Comparison of ENCODE assay signal across 1 cellular context in genomic region chr2:45973426-45973825, GRCh38.
TF ChIP-seq lines count a peak whose summit lies in the region.

No MANE protein-coding gene starts in this region.

TF ChIP-seq in GM23338, 12 proteins besides CTCF, POLR2A, EP300 and RAD21 (continued from another document):
- TF ChIP-seq ZNF462 (CRISPR knock-in tag; IDR thresholded peaks at IDR 0.05) (no peak), ZNF114 (CRISPR knock-in tag; IDR thresholded peaks at IDR 0.05) (no peak), CREB1 (CRISPR knock-in tag; IDR thresholded peaks at IDR 0.05; ENCODE audit: low read depth) (no peak), JUNB (IDR thresholded peaks at IDR 0.05; ENCODE audit: unreplicated experiment) (no peak), NANOG (IDR thresholded peaks at IDR 0.05; ENCODE audit: borderline replicate concordance) (no peak), STAT1 (IDR thresholded peaks at IDR 0.05; ENCODE audit: unreplicated experiment) (no peak), EZH2 (IDR thresholded peaks at IDR 0.05; ENCODE audit: low read depth, unreplicated experiment) (no peak), ZNF331 (CRISPR knock-in tag; IDR thresholded peaks at IDR 0.05; ENCODE audit: low read depth) (no peak)
- TF ChIP-seq, protein P1, sequence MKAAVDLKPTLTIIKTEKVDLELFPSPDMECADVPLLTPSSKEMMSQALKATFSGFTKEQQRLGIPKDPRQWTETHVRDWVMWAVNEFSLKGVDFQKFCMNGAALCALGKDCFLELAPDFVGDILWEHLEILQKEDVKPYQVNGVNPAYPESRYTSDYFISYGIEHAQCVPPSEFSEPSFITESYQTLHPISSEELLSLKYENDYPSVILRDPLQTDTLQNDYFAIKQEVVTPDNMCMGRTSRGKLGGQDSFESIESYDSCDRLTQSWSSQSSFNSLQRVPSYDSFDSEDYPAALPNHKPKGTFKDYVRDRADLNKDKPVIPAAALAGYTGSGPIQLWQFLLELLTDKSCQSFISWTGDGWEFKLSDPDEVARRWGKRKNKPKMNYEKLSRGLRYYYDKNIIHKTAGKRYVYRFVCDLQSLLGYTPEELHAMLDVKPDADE (IDR thresholded peaks at IDR 0.05), result no peak
- TF ChIP-seq, protein P2, sequence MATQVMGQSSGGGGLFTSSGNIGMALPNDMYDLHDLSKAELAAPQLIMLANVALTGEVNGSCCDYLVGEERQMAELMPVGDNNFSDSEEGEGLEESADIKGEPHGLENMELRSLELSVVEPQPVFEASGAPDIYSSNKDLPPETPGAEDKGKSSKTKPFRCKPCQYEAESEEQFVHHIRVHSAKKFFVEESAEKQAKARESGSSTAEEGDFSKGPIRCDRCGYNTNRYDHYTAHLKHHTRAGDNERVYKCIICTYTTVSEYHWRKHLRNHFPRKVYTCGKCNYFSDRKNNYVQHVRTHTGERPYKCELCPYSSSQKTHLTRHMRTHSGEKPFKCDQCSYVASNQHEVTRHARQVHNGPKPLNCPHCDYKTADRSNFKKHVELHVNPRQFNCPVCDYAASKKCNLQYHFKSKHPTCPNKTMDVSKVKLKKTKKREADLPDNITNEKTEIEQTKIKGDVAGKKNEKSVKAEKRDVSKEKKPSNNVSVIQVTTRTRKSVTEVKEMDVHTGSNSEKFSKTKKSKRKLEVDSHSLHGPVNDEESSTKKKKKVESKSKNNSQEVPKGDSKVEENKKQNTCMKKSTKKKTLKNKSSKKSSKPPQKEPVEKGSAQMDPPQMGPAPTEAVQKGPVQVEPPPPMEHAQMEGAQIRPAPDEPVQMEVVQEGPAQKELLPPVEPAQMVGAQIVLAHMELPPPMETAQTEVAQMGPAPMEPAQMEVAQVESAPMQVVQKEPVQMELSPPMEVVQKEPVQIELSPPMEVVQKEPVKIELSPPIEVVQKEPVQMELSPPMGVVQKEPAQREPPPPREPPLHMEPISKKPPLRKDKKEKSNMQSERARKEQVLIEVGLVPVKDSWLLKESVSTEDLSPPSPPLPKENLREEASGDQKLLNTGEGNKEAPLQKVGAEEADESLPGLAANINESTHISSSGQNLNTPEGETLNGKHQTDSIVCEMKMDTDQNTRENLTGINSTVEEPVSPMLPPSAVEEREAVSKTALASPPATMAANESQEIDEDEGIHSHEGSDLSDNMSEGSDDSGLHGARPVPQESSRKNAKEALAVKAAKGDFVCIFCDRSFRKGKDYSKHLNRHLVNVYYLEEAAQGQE (IDR thresholded peaks at IDR 0.05; ENCODE audit: unreplicated experiment), result no peak
